12 cellular contexts compared by ENCODE assay signal in the genomic region with DNA sequence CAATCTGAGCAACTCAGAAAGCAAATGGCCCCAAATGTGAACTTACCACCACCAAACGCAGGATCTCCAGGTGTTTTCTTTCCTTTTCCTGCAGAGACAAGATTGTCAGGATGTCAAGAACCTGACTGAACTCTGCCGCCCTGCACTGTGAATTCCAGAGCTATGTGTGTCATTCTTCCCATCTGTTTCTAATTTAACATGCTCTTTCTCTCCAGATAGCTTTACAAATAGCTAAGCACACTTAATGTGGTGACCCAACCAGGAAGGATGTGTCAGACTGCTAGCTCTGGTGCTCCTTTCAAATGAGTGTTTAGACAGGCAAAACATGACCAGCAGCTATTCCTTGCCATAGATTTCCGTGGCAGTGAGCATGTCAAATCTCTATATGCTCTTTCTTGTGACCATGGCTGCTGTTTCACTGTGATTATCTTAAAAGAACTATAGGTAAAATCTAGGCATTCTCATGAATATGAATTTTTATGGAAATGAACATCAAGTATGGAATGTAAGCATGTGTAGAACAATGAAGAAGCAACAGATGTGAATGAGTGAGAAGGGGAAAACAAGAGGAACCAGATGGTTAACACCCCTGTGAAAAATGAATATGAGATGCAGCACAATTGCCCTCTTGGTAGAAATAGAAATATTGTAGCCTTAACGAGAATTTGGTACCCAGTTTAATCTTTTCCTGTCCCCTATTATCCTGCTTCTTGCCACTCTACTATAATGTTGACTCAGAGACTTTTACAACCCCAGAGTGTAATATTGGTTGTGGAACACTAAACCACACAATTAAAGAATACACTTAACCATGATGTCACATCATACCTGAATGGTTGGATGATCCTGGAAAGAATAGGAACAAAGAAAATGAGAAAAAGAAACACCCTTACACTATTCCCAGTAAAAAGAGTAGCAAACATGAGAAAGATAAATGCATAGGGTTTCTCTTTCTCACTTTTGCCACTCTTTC.
A peak's percentile ranks its signal among the peaks of the same experiment; 100 is the strongest.
DNase-seq lines count a peak whose midpoint lies in the region; ATAC-seq, FAIRE-seq and TF ChIP-seq lines count a peak whose summit lies in the region.
"Had no signal": no experiment of that assay in that cellular context is flagged by ENCODE, and none has a peak within 500 bp of the region (broad histone marks: within the 10 kb centered on the region; RNA-seq: fewer than 3 reads in every experiment).

No MANE protein-coding gene starts in this region.

- ATAC-seq in left lobe of liver (no peak), HG02642 (IDR thresholded peaks at IDR 0.05; ENCODE audit: poor library complexity, unreplicated experiment) (no peak)
- ATAC-seq: HepG2 had no signal

- no peak overlapping the region for H3K4me3 Mint-ChIP-seq in nephron progenitor cell
- H3K4me3 Mint-ChIP-seq: T-helper 1 cell treated with Interleukin-12 subunit alpha and Interleukin-12 subunit beta and Interleukin-4 antibody, amounts not matched to agents 30 μg/mL and 1 μg/mL, for 36 hours had no signal

- no peaks in the 10 kb centered on the region for H3K27me3 ChIP-seq in vagina

- peak overlapping the region; percentile 94 for H3K27ac Mint-ChIP-seq in nephron progenitor cell
- H3K27ac Mint-ChIP-seq: T-helper 1 cell treated with Interleukin-12 subunit alpha and Interleukin-12 subunit beta and Interleukin-4 antibody, amounts not matched to agents 30 μg/mL and 1 μg/mL, for 36 hours had no signal

- H3K27me3 Mint-ChIP-seq in nephron progenitor cell (ENCODE audit: low read depth, poor library complexity) = no peaks in the 10 kb centered on the region

- peaks cover 19% of the 10 kb centered on the region for H3K4me1 Mint-ChIP-seq in nephron progenitor cell

- H3K4me3 ChIP-seq in epithelial cell of esophagus (ENCODE audit: low read length) (no peak overlapping the region), vagina (no peak overlapping the region)

- no peaks in the 10 kb centered on the region for H3K36me3 ChIP-seq in vagina

- no peak overlapping the region for H3K27ac ChIP-seq in vagina

- H3K9me3 Mint-ChIP-seq in nephron progenitor cell = no peaks in the 10 kb centered on the region
- H3K9me3 Mint-ChIP-seq: T-helper 1 cell treated with Interleukin-12 subunit alpha and Interleukin-12 subunit beta and Interleukin-4 antibody, amounts not matched to agents 30 μg/mL and 1 μg/mL, for 36 hours had no signal

- no peak for FAIRE-seq in RCC 7860 (lab: Jason Lieb, UNC)
- FAIRE-seq: HepG2 had no signal

- H3K4me1 ChIP-seq in vagina = peaks cover 4% of the 10 kb centered on the region

- intact Hi-C loops in vagina (cut with DNase I) = no loop called here

- no peaks in the 10 kb centered on the region for H3K9me3 ChIP-seq in vagina

- no peaks in the 10 kb centered on the region for H3K36me3 Mint-ChIP-seq in nephron progenitor cell (ENCODE audit: low read depth)

- TF ChIP-seq CTCF in epithelial cell of esophagus (IDR thresholded peaks at IDR 0.05; ENCODE audit: insufficient read depth, low read depth, low read length, missing control alignments) (no peak), nephron progenitor cell (IDR thresholded peaks at IDR 0.05) (no peak), vagina (IDR thresholded peaks at IDR 0.05) (no peak)

- DNase-seq in EH (ENCODE audit: low read depth) (peak; percentile 96), RCC 7860 (ENCODE audit: low spot score) (peak; percentile 9), epithelial cell of esophagus (ENCODE audit: low read depth) (peak; percentile 93), nephron progenitor cell (peak; percentile 7), vagina (ENCODE audit: extremely low spot score in 2 of 2) (no peak), DMS79 treated with DMSO at 0.1 percent for 48 hours (lab: John Stamatoyannopoulos, UW) (no peak), left lobe of liver (ENCODE audit: low spot score) (no peak)
- DNase-seq: caudate nucleus, nucleus accumbens had no signal

- TF ChIP-seq POLR2A in vagina (IDR thresholded peaks at IDR 0.05) = no peak

Comparison
In these comparisons a context has a peak if more than half of its experiments do, and no peak if none do; other contexts are left out.
1. DNase-seq: peak in EH (single experiment), RCC 7860 (single experiment), epithelial cell of esophagus (single experiment) and nephron progenitor cell (single experiment); none in vagina (0 of 2), DMS79 treated with DMSO at 0.1 percent for 48 hours (single experiment) and left lobe of liver (single experiment).